In the genomic region with DNA sequence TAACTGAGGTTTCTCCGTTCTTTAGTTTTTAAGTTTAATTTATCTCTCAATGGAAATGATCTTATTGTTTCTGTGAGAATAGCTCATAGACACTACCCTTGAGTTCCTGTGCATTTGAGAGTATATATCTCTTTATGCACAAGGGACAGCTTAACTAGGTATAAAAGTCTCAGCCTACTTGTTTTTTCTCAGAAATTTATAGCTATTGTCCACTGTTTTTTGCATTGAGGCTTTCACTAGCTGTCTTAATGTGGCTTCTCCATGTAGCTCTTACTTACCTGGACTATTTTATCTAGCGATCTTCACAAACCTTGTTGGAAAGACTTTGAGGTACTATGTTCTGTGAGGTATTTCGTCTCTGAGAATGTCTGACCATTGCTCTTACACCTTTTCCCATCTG, we compare ENCODE assay signal across 28 cellular contexts.
"Had no signal": no experiment of that assay in that cellular context is flagged by ENCODE, and none has a peak within 500 bp of the region (broad histone marks: within the 10 kb centered on the region; RNA-seq: fewer than 3 reads in every experiment).

No MANE protein-coding gene starts in this region.

- H3K9me3 ChIP-seq: colonic mucosa, esophagus squamous epithelium, gastrocnemius medialis, gastroesophageal sphincter had no signal

- H3K4me1 ChIP-seq: colonic mucosa, esophagus muscularis mucosa, esophagus squamous epithelium, gastrocnemius medialis, gastroesophageal sphincter, heart left ventricle, heart right ventricle had no signal

- H3K27ac ChIP-seq: colonic mucosa, coronary artery, dorsolateral prefrontal cortex, epithelial cell of prostate, esophagus muscularis mucosa, esophagus squamous epithelium, foreskin keratinocyte, gastrocnemius medialis, gastroesophageal sphincter, heart left ventricle, heart right ventricle had no signal

- DNase-seq: colonic mucosa; cortex of kidney; dermis blood vessel endothelial cell; dorsolateral prefrontal cortex; effector CD4-positive, alpha-beta T cell; effector CD8-positive, alpha-beta T cell; effector memory CD4-positive, alpha-beta T cell; effector memory CD8-positive, alpha-beta T cell; endodermal cell; erythroblast; esophagus squamous epithelium; foreskin fibroblast; foreskin keratinocyte; foreskin melanocyte; gastrocnemius medialis; glutamatergic neuron; head of caudate nucleus; heart left ventricle; heart right ventricle had no signal

- H3K36me3 ChIP-seq: colonic mucosa, esophagus muscularis mucosa, esophagus squamous epithelium, gastrocnemius medialis, gastroesophageal sphincter had no signal

- ATAC-seq: effector memory CD8-positive, alpha-beta T cell; foreskin keratinocyte; gastrocnemius medialis; gastroesophageal sphincter; heart left ventricle; heart right ventricle had no signal

- H3K9me3 Mint-ChIP-seq: dendritic cell treated with granulocyte-macrophage colony-stimulating factor and Interleukin-4, amounts not matched to agents 40 ng/mL and 50 ng/mL, for 4 days; effector memory CD8-positive, alpha-beta T cell had no signal

- H3K27me3 Mint-ChIP-seq: dendritic cell treated with granulocyte-macrophage colony-stimulating factor and Interleukin-4, amounts not matched to agents 40 ng/mL and 50 ng/mL, for 4 days had no signal

- FAIRE-seq: colon, endometrium, endothelial cell of umbilical vein, frontal cortex had no signal

- H3K4me1 Mint-ChIP-seq: endodermal cell had no signal

- H3K4me3 Mint-ChIP-seq: dendritic cell treated with granulocyte-macrophage colony-stimulating factor and Interleukin-4, amounts not matched to agents 40 ng/mL and 50 ng/mL, for 4 days; effector memory CD8-positive, alpha-beta T cell; endodermal cell had no signal

- H3K27ac Mint-ChIP-seq: dendritic cell treated with granulocyte-macrophage colony-stimulating factor and Interleukin-4, amounts not matched to agents 40 ng/mL and 50 ng/mL, for 4 days; effector memory CD8-positive, alpha-beta T cell; endodermal cell had no signal

- H3K27me3 ChIP-seq: colonic mucosa, dorsolateral prefrontal cortex, foreskin keratinocyte, gastrocnemius medialis had no signal

- H3K4me3 ChIP-seq: colonic mucosa, coronary artery, dorsolateral prefrontal cortex, esophagus muscularis mucosa, esophagus squamous epithelium, gastrocnemius medialis, gastroesophageal sphincter, heart left ventricle, heart right ventricle had no signal
